1 cellular context compared by ENCODE assay signal in the genomic region with DNA sequence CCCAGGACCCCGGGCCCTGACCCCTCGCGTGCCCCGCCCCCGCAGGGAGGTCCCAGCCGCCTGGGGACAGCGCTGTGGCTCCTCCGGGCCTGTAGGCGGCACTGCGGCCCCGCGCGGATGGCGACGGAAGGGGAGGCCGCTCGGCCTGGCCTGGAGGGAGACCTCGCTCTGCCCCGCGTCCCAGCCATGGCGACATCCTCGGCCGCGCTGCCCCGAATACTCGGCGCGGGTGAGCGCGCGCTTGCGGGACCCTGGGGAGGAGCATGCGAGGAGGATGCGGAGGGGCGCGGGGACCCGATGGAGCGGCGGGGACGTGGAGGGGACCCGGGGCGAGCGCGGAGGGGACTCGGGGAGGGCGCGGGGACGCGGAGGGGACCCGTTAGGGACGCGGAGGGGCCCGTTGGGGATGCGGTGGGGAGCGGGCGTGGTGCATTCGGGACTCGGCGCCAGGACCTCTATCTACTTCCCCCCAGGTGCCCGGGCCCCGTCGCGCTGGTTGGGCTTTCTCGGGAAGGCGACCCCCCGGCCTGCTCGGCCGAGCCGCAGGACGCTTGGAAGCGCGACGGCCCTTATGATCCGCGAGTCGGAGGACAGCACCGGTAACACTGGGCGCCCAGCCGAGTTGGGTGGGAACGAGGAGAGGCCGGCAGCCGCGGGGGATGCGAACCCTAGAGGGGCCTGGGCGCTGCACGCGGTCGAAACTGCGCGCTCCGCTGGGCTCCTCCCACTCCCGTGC.
TF ChIP-seq lines count a peak whose summit lies in the region.

MRPS2 (plus strand) TSS at position 158 of the 736 bp plus-strand sequence; CDS start at position 187, 29 bp downstream.

TF ChIP-seq in HepG2, 621 proteins besides CTCF, POLR2A, EP300 and RAD21 (continued from another document and continues in another):
- TF ChIP-seq, protein P1, sequence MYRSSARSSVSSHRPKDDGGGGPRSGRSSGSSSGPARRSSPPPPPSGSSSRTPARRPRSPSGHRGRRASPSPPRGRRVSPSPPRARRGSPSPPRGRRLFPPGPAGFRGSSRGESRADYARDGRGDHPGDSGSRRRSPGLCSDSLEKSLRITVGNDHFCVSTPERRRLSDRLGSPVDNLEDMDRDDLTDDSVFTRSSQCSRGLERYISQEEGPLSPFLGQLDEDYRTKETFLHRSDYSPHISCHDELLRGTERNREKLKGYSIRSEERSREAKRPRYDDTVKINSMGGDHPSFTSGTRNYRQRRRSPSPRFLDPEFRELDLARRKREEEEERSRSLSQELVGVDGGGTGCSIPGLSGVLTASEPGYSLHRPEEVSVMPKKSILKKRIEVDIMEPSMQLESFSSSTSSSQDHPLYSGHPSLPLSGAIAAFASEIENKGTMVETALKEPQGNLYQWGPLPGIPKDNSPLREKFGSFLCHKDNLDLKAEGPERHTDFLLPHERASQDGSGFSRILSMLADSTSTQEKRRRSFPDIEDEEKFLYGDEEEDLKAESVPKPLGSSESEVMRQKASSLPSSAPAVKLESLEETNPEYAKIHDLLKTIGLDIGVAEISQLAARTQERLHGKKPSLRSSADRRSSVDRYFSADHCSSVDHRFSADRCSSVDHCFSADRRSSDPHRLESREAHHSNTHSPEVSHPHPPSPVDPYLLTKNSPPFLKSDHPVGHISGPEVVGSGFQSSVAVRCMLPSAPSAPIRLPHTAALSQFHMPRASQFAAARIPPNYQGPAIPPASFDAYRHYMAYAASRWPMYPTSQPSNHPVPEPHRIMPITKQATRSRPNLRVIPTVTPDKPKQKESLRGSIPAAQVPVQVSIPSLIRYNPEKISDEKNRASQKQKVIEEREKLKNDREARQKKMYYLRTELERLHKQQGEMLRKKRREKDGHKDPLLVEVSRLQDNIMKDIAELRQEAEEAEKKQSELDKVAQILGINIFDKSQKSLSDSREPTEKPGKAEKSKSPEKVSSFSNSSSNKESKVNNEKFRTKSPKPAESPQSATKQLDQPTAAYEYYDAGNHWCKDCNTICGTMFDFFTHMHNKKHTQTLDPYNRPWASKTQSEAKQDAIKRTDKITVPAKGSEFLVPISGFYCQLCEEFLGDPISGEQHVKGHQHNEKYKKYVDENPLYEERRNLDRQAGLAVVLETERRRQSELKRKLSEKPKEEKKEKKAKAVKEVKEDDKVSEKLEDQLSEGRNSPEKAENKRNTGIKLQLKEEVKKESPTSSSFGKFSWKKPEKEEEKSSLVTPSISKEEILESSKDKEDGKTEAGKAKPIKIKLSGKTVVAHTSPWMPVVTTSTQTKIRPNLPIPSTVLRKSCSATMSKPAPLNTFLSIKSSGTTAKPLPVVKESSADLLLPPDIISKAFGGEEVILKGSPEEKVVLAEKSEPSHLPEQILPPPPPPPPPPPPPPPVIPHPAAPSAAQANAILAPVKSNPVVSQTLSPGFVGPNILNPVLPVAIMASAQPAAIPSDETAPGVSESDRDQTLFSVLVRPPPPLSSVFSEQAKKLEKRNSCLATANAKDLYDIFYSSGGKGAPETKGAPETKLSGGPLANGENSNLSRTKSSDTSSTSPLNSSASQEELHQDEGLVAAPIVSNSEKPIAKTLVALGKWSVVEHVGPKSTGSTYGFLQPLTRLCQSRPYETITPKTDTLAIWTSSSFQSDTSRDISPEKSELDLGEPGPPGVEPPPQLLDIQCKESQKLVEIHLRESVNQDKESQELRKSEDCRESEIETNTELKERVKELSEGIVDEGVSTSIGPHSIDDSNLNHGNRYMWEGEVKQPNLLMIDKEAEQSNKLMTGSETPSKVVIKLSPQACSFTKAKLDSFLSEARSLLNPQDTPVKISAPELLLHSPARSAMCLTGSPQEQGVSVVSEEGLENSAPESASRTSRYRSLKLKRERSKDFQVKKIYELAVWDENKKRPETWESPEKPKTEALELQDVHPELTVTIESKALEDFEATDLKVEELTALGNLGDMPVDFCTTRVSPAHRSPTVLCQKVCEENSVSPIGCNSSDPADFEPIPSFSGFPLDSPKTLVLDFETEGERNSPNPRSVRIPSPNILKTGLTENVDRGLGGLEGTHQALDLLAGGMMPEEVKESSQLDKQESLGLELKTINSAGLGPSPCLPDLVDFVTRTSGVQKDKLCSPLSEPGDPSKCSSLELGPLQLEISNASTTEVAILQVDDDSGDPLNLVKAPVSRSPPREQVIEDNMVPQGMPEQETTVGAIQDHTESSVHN (CRISPR knock-in tag; IDR thresholded peaks at IDR 0.05) = no peak
- peak; percentile 51; the same call in 1 of the 2 replicates for TF ChIP-seq ZNF772 (CRISPR knock-in tag; IDR thresholded peaks at IDR 0.05)
- no peak for TF ChIP-seq SP140L (CRISPR knock-in tag; IDR thresholded peaks at IDR 0.05; ENCODE audit: borderline replicate concordance)
- no peak for TF ChIP-seq NCOA1 (CRISPR knock-in tag; IDR thresholded peaks at IDR 0.05)
- TF ChIP-seq ZNF792 (CRISPR knock-in tag; IDR thresholded peaks at IDR 0.05) = peak; percentile 77; the same call in 1 of the 2 replicates
- TF ChIP-seq, protein P2, sequence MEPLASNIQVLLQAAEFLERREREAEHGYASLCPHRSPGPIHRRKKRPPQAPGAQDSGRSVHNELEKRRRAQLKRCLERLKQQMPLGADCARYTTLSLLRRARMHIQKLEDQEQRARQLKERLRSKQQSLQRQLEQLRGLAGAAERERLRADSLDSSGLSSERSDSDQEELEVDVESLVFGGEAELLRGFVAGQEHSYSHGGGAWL (CRISPR knock-in tag; IDR thresholded peaks at IDR 0.05) = peak; percentile 68
- TF ChIP-seq ZSCAN31 (CRISPR knock-in tag; IDR thresholded peaks at IDR 0.05; ENCODE audit: low read depth) = peak; percentile 95
- TF ChIP-seq BRCA1 (CRISPR knock-in tag; IDR thresholded peaks at IDR 0.05) = peak; percentile 51; the same call in 1 of the 2 replicates
- TF ChIP-seq ZNF124 (CRISPR knock-in tag; IDR thresholded peaks at IDR 0.05) = peak; percentile 66
- TF ChIP-seq ZNF121 (CRISPR knock-in tag; IDR thresholded peaks at IDR 0.05) = no peak
- TF ChIP-seq, protein P3, sequence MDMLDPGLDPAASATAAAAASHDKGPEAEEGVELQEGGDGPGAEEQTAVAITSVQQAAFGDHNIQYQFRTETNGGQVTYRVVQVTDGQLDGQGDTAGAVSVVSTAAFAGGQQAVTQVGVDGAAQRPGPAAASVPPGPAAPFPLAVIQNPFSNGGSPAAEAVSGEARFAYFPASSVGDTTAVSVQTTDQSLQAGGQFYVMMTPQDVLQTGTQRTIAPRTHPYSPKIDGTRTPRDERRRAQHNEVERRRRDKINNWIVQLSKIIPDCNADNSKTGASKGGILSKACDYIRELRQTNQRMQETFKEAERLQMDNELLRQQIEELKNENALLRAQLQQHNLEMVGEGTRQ (IDR thresholded peaks at IDR 0.05; ENCODE audit: low read depth, low read length) = no peak
- TF ChIP-seq, protein P3 (CRISPR knock-in tag; IDR thresholded peaks at IDR 0.05; ENCODE audit: borderline replicate concordance) = no peak; the same call in 1 of the 2 replicates
- no peak for TF ChIP-seq TCF7 (IDR thresholded peaks at IDR 0.05; ENCODE audit: low read depth)
- TF ChIP-seq KMT2A (CRISPR knock-in tag; IDR thresholded peaks at IDR 0.05) = peak; percentile 84
- no peak for TF ChIP-seq ZNF136 (CRISPR knock-in tag; IDR thresholded peaks at IDR 0.05; ENCODE audit: low read depth)
- no peak for TF ChIP-seq ZNF234 (CRISPR knock-in tag; conservative IDR thresholded peaks at IDR 0.05)
- TF ChIP-seq TFDP1 (CRISPR knock-in tag; IDR thresholded peaks at IDR 0.05; ENCODE audit: borderline replicate concordance) = peak; percentile 65; the same call in 1 of the 2 replicates
- TF ChIP-seq ZNF503 (CRISPR knock-in tag; IDR thresholded peaks at IDR 0.05) = peak; percentile 27; the same call in 1 of the 2 replicates
- no peak for TF ChIP-seq SNAPC2 (CRISPR knock-in tag; IDR thresholded peaks at IDR 0.05)
- TF ChIP-seq, protein P4, sequence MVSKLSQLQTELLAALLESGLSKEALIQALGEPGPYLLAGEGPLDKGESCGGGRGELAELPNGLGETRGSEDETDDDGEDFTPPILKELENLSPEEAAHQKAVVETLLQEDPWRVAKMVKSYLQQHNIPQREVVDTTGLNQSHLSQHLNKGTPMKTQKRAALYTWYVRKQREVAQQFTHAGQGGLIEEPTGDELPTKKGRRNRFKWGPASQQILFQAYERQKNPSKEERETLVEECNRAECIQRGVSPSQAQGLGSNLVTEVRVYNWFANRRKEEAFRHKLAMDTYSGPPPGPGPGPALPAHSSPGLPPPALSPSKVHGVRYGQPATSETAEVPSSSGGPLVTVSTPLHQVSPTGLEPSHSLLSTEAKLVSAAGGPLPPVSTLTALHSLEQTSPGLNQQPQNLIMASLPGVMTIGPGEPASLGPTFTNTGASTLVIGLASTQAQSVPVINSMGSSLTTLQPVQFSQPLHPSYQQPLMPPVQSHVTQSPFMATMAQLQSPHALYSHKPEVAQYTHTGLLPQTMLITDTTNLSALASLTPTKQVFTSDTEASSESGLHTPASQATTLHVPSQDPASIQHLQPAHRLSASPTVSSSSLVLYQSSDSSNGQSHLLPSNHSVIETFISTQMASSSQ (IDR thresholded peaks at IDR 0.05; ENCODE audit: low read depth) = no peak
- TF ChIP-seq, protein P4 (CRISPR knock-in tag; IDR thresholded peaks at IDR 0.05; ENCODE audit: borderline replicate concordance) = peak; percentile 64; the same call in 1 of the 2 replicates
- no peak for TF ChIP-seq PRDM10 (CRISPR knock-in tag; IDR thresholded peaks at IDR 0.05; ENCODE audit: low read depth)
- no peak for TF ChIP-seq GABPA (IDR thresholded peaks at IDR 0.05; ENCODE audit: low read depth, low read length)
- no peak for TF ChIP-seq GABPA (CRISPR knock-in tag; IDR thresholded peaks at IDR 0.05; ENCODE audit: low read depth)
- TF ChIP-seq POLR2G (IDR thresholded peaks at IDR 0.05; ENCODE audit: low read depth, low read length) = peak; percentile 80
